Comparison of ENCODE assay signal across 25 cellular contexts in genomic region chr6:1013656-1014430, GRCh38.
A peak's percentile ranks its signal among the peaks of the same experiment; 100 is the strongest.
DNase-seq lines count a peak whose midpoint lies in the region; ATAC-seq, FAIRE-seq and TF ChIP-seq lines count a peak whose summit lies in the region.
"Had no signal": no experiment of that assay in that cellular context is flagged by ENCODE, and none has a peak within 500 bp of the region (broad histone marks: within the 10 kb centered on the region; RNA-seq: fewer than 3 reads in every experiment).

No MANE protein-coding gene starts in this region.

- H3K27me3 ChIP-seq in GM06990 (replicated peaks; ENCODE audit: control insufficient read depth, insufficient read depth, low read length): no peaks in the 10 kb centered on the region

- DNase-seq in GM06990 (ENCODE audit: extremely low read depth, insufficient read length) (peak; percentile 47), GM13977 (ENCODE audit: low spot score) (peak; percentile 34), osteocyte (ENCODE audit: extremely low spot score, unreplicated experiment) (peak; percentile 57), chondrocyte (ENCODE audit: low spot score) (no peak), Right ventricle myocardium inferior (ENCODE audit: missing footprints) (no peak)
- no peak for DNase-seq in stimulated activated naive CD8-positive, alpha-beta T cell treated with anti-CD3 and anti-CD28 coated beads, Interleukin-15, Interleukin-2, amounts not matched to agents 100 U/mL and 50 U/mL, for 24 hours
- DNase-seq: C1 segment of cervical spinal cord; CD4-positive, alpha-beta memory T cell; COR-L47; DMS53; KG1; NCI-H1092; NCI-H1417 treated with DMSO at 0.1 percent for 48 hours; NCI-H1694 treated with DMSO at 0.1 percent for 48 hours; NCI-H2081; NCI-H2227 treated with DMSO at 0.1 percent for 48 hours; NCI-H526 treated with DMSO at 0.1 percent for 48 hours; SIG-M5 had no signal

- H3K27me3 Mint-ChIP-seq in osteocyte (ENCODE audit: unreplicated experiment) (peaks cover 10% of the 10 kb centered on the region), chondrocyte (ENCODE audit: low read depth) (peaks cover 35% of the 10 kb centered on the region)

- H3K27ac Mint-ChIP-seq in osteocyte (ENCODE audit: unreplicated experiment) (no peak overlapping the region), chondrocyte (ENCODE audit: unreplicated experiment) (no peak overlapping the region)
- H3K27ac Mint-ChIP-seq: CD4-positive, alpha-beta memory T cell had no signal

- in situ Hi-C loops in GM13977 (cut with MboI; ENCODE audit: low pct_unique_long_range_greater_than_20kb, low sequenced_read_pairs, unreplicated experiment): no loop called here

- no peak overlapping the region for H3K4me3 ChIP-seq in GM06990 (replicated peaks; ENCODE audit: low read depth, low read length)
- H3K4me3 ChIP-seq: SK-N-MC had no signal

- H3K4me1 Mint-ChIP-seq in osteocyte (ENCODE audit: unreplicated experiment): no peaks in the 10 kb centered on the region
- H3K4me1 Mint-ChIP-seq in chondrocyte (ENCODE audit: low read depth): no peaks in the 10 kb centered on the region
- H3K4me1 Mint-ChIP-seq: CD4-positive, alpha-beta memory T cell had no signal

- no peaks in the 10 kb centered on the region for H3K36me3 Mint-ChIP-seq in osteocyte (ENCODE audit: unreplicated experiment)
- H3K36me3 Mint-ChIP-seq in chondrocyte (ENCODE audit: low read depth): peaks cover 3% of the 10 kb centered on the region
- H3K36me3 Mint-ChIP-seq: CD4-positive, alpha-beta memory T cell had no signal

- no peak for TF ChIP-seq CTCF in GM06990 (IDR thresholded peaks at IDR 0.05; ENCODE audit: insufficient read depth, low read length, poor library complexity, severe bottlenecking)
- TF ChIP-seq CTCF in GM13977 (IDR thresholded peaks at IDR 0.05; ENCODE audit: extremely low read depth, insufficient read depth, missing control alignments): no peak
- no peak for TF ChIP-seq CTCF in osteocyte (IDR thresholded peaks at IDR 0.05)
- no peak for TF ChIP-seq CTCF in chondrocyte (IDR thresholded peaks at IDR 0.05)

- no peaks in the 10 kb centered on the region for H3K9me3 Mint-ChIP-seq in osteocyte (ENCODE audit: unreplicated experiment)
- peaks cover 12% of the 10 kb centered on the region for H3K9me3 Mint-ChIP-seq in chondrocyte (ENCODE audit: low read depth)

- H3K36me3 ChIP-seq in GM06990 (ENCODE audit: control insufficient read depth, insufficient read depth, low read length): no peaks in the 10 kb centered on the region

- ATAC-seq in stimulated activated naive CD8-positive, alpha-beta T cell treated with anti-CD3 and anti-CD28 coated beads, Interleukin-15, Interleukin-2, amounts not matched to agents 100 U/mL and 50 U/mL, for 24 hours: no peak
- no peak for ATAC-seq in GM19467 (IDR thresholded peaks at IDR 0.05; ENCODE audit: unreplicated experiment)
- ATAC-seq in Right ventricle myocardium inferior: no peak
- ATAC-seq: Panc1 had no signal

- peak; percentile 74 for FAIRE-seq in endometrium (lab: Jason Lieb, UNC)
- FAIRE-seq: A204.1, H54, HTR-8/SVneo had no signal

- no peak overlapping the region for H3K4me3 Mint-ChIP-seq in osteocyte (ENCODE audit: unreplicated experiment)
- H3K4me3 Mint-ChIP-seq in chondrocyte (ENCODE audit: unreplicated experiment): no peak overlapping the region
- H3K4me3 Mint-ChIP-seq: CD4-positive, alpha-beta memory T cell had no signal

- intact Hi-C loops in Right ventricle myocardium inferior (cut with DNase I): no loop called here

Comparison
In these comparisons a context has a peak if more than half of its experiments do, and no peak if none do; other contexts are left out.
1. DNase-seq: peak in GM06990 (single experiment), GM13977 (single experiment) and osteocyte (single experiment); none in chondrocyte (single experiment), stimulated activated naive CD8-positive, alpha-beta T cell treated with anti-CD3 and anti-CD28 coated beads, Interleukin-15, Interleukin-2, amounts not matched to agents 100 U/mL and 50 U/mL, for 24 hours (single experiment) and Right ventricle myocardium inferior (single experiment).